14 cellular contexts compared by ENCODE assay signal in the genomic region with DNA sequence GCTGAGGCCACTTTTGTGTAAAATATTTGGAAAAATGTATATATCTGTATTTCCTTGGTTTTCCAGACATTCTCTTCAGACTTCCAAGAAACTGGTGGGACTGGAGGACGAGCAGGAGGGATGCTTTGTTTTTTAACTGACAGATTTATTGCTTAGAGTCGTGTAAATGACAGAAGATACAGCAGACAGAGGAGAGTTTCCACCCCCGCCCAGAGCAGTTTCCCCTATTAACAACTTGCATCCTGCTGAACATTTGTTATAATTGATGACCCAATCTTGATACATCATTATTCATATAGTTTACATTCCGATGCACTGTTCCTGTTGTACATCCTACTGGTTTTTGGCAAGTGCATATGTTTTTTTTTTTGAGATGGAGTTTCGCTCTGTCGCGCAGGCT. TPM values are rescaled to one million over a fixed set of nuclear protein-coding genes. Genes with fewer than 3 reads are reported as not detected.
A peak's percentile ranks its signal among the peaks of the same experiment; 100 is the strongest.
DNase-seq lines count a peak whose midpoint lies in the region; ATAC-seq, FAIRE-seq and TF ChIP-seq lines count a peak whose summit lies in the region.
"Had no signal": no experiment of that assay in that cellular context is flagged by ENCODE, and none has a peak within 500 bp of the region (broad histone marks: within the 10 kb centered on the region; RNA-seq: fewer than 3 reads in every experiment).

No MANE protein-coding gene starts in this region.

- DNase-seq in HFFc6 (peak; percentile 42), mammary epithelial cell (peak; percentile 29), keratinocyte (ENCODE audit: low read depth, low spot score) (no peak), ascending aorta (ENCODE audit: low spot score in 2 of 2) (no peak), Caco-2 (no peak)
- DNase-seq: activated CD4-positive, alpha-beta memory T cell treated with anti-CD3 and anti-CD28 coated beads for 36 hours; activated gamma-delta T cell treated with Interleukin-2 at 50 U/mL for 16 hours; CD4-positive, alpha-beta memory T cell; NCI-H82; stimulated activated CD4-positive, alpha-beta T cell treated with anti-CD3 and anti-CD28 coated beads, Interleukin-4, amount 100 ng/mL, for 4 hours had no signal

- H3K36me3 Mint-ChIP-seq in HFFc6 (ENCODE audit: low read depth) (no peaks in the 10 kb centered on the region; the same call in 1 of the 2 replicates), Caco-2 (ENCODE audit: insufficient read depth, unreplicated experiment) (peaks cover 22% of the 10 kb centered on the region)
- H3K36me3 Mint-ChIP-seq: CD4-positive, alpha-beta memory T cell had no signal

- H3K4me2 ChIP-seq in mammary epithelial cell (ENCODE audit: insufficient read depth, low read depth, low read length) (peak overlapping the region; percentile 25), keratinocyte (ENCODE audit: control insufficient read depth, extremely low read depth, insufficient read depth, low read depth, low read length) (peak overlapping the region; percentile 52), skeletal muscle satellite cell (ENCODE audit: low read length) (peak overlapping the region; percentile 39)

- dilution Hi-C loops in mammary epithelial cell (cut with HindIII; ENCODE audit: low sequenced_read_pairs): no loop called here
- dilution Hi-C loops in keratinocyte (cut with MboI; ENCODE audit: extremely low pct_ligation_motif_present, low sequenced_read_pairs): no loop called here

- H3K36me3 ChIP-seq in mammary epithelial cell (ENCODE audit: insufficient read depth, low read length) (no peaks in the 10 kb centered on the region), keratinocyte (ENCODE audit: control insufficient read depth in 2 of 2, extremely low read depth in 1 of 2, insufficient read depth in 2 of 2, low read length in 2 of 2) (no peaks in the 10 kb centered on the region), skeletal muscle satellite cell (ENCODE audit: insufficient read depth, low read length) (no peaks in the 10 kb centered on the region), ascending aorta (no peaks in the 10 kb centered on the region), Caco-2 (ENCODE audit: control insufficient read depth, insufficient read depth, low read length) (no peaks in the 10 kb centered on the region)

- BruUV-seq in mammary epithelial cell (replicated peaks; lab: Mats Ljungman, UMichigan) (no TSS peak), Caco-2 (replicated peaks; lab: Mats Ljungman, UMichigan) (no TSS peak)

- TF ChIP-seq CTCF in HFFc6 (IDR thresholded peaks at IDR 0.05) (no peak), mammary epithelial cell (conservative IDR thresholded peaks at IDR 0.05 in 1 of 2, IDR thresholded peaks at IDR 0.05 in 1 of 2; ENCODE audit: extremely low read depth in 1 of 2, insufficient read depth in 1 of 2, low read depth in 1 of 2, low read length in 2 of 2) (no peak), keratinocyte (optimal IDR thresholded peaks at IDR 0.05 in 1 of 3, IDR thresholded peaks at IDR 0.05 in 1 of 3, conservative IDR thresholded peaks at IDR 0.05 in 1 of 3; ENCODE audit: extremely low read depth in 1 of 3, insufficient read depth in 2 of 3, low read length in 3 of 3) (no peak), ascending aorta (IDR thresholded peaks at IDR 0.05) (no peak), Caco-2 (IDR thresholded peaks at IDR 0.05; ENCODE audit: insufficient read depth in 1 of 2, low read depth in 1 of 2, low read length in 1 of 2, severe bottlenecking in 1 of 2, unreplicated experiment in 1 of 2) (no peak)

- WGBS in mammary epithelial cell (ENCODE audit: low coverage, missing lambda C conversion rate): 56% methylated on average over 3 of the region's 7 CpGs

- H3K9me3 ChIP-seq in mammary epithelial cell (replicated peaks; ENCODE audit: insufficient read depth, low read length) (no peaks in the 10 kb centered on the region), keratinocyte (ENCODE audit: control insufficient read depth, low read depth, low read length) (no peaks in the 10 kb centered on the region), skeletal muscle satellite cell (replicated peaks; ENCODE audit: low read length) (no peaks in the 10 kb centered on the region), ascending aorta (no peaks in the 10 kb centered on the region), Caco-2 (no peaks in the 10 kb centered on the region)

- H3K4me3 Mint-ChIP-seq in HFFc6: peak overlapping the region; percentile 40
- H3K4me3 Mint-ChIP-seq in Caco-2 (ENCODE audit: unreplicated experiment): no peak overlapping the region
- H3K4me3 Mint-ChIP-seq: activated CD4-positive, alpha-beta memory T cell treated with anti-CD3 and anti-CD28 coated beads for 36 hours; CD4-positive, alpha-beta memory T cell had no signal

- POLR2A ChIA-PET in Caco-2 (lab: Charles Lee): no interaction called here

- H3K27me3 Mint-ChIP-seq in HFFc6 (ENCODE audit: insufficient read depth) (peaks cover 2% of the 10 kb centered on the region), Caco-2 (ENCODE audit: insufficient read depth, unreplicated experiment) (no peaks in the 10 kb centered on the region)

- in situ Hi-C loops in mammary epithelial cell (cut with MboI; ENCODE audit: low sequenced_read_pairs in 2 of 2): no loop called here

- peak overlapping the region; percentile 25 for H2AFZ ChIP-seq in mammary epithelial cell (ENCODE audit: low read depth, low read length)
- H2AFZ ChIP-seq in keratinocyte (ENCODE audit: control insufficient read depth, low read length): no peak overlapping the region

- no peaks in the 10 kb centered on the region for H3K9me1 ChIP-seq in keratinocyte (ENCODE audit: control insufficient read depth, extremely low read depth, insufficient read depth, low read length)

- H3K79me2 ChIP-seq in mammary epithelial cell (ENCODE audit: insufficient read depth, low read length): no peaks in the 10 kb centered on the region
- H3K79me2 ChIP-seq in keratinocyte (ENCODE audit: control insufficient read depth, insufficient read depth, low read length): no peaks in the 10 kb centered on the region

- H4K20me1 ChIP-seq in mammary epithelial cell (ENCODE audit: insufficient read depth, low read length) (no peaks in the 10 kb centered on the region), keratinocyte (ENCODE audit: control insufficient read depth, extremely low read depth, insufficient read depth, low read length) (no peaks in the 10 kb centered on the region)

- H3K4me1 ChIP-seq in mammary epithelial cell (ENCODE audit: insufficient read depth, low read length) (peaks cover 25% of the 10 kb centered on the region), keratinocyte (ENCODE audit: control insufficient read depth, extremely low read depth, insufficient read depth, low read length) (peaks cover 30% of the 10 kb centered on the region), skeletal muscle satellite cell (ENCODE audit: control insufficient read depth, insufficient read depth, low read length) (peaks cover 29% of the 10 kb centered on the region), ascending aorta (no peaks in the 10 kb centered on the region), Caco-2 (peaks cover 41% of the 10 kb centered on the region)

- H3K27ac ChIP-seq in mammary epithelial cell (ENCODE audit: insufficient read depth, low read depth, low read length) (peak overlapping the region; percentile 19), keratinocyte (ENCODE audit: control insufficient read depth, insufficient read depth, low read length) (peak overlapping the region; percentile 37), ascending aorta (peak overlapping the region in 1 of 2 donors; percentile 33)

- FAIRE-seq in keratinocyte (lab: Jason Lieb, UNC): peak; percentile 67

- H3K27me3 ChIP-seq in mammary epithelial cell (ENCODE audit: insufficient read depth, low read length) (no peaks in the 10 kb centered on the region), keratinocyte (ENCODE audit: control insufficient read depth, extremely low read depth, insufficient read depth, low read length) (no peaks in the 10 kb centered on the region), skeletal muscle satellite cell (ENCODE audit: control insufficient read depth, insufficient read depth, low read length) (no peaks in the 10 kb centered on the region), ascending aorta (no peaks in the 10 kb centered on the region), Caco-2 (replicated peaks; ENCODE audit: control insufficient read depth, insufficient read depth, low read length) (no peaks in the 10 kb centered on the region)

- CTCF ChIA-PET in mammary epithelial cell (lab: Charles Lee; ENCODE audit: low non-redundant PET) (no interaction called here), Caco-2 (lab: Charles Lee) (no interaction called here)

- intact Hi-C loops in mammary epithelial cell (cut with micrococcal nuclease) (no loop called here), ascending aorta (cut with DNase I) (no loop called here), Caco-2 (cut with micrococcal nuclease; ENCODE audit: unreplicated experiment) (no loop called here)

- H3K4me3 ChIP-seq in mammary epithelial cell (replicated peaks in 1 of 3; ENCODE audit: insufficient read depth in 1 of 3, low read depth in 2 of 3, low read length in 3 of 3): no peak overlapping the region
- H3K4me3 ChIP-seq in keratinocyte (ENCODE audit: control insufficient read depth in 2 of 3, extremely low read depth in 1 of 3, insufficient read depth in 2 of 3, low read depth in 1 of 3, low read length in 3 of 3): no peak overlapping the region
- no peak overlapping the region for H3K4me3 ChIP-seq in skeletal muscle satellite cell (ENCODE audit: low read length)
- no peak overlapping the region for H3K4me3 ChIP-seq in ascending aorta
- H3K4me3 ChIP-seq in Caco-2 (ENCODE audit: low read depth, low read length): no peak overlapping the region

- peak overlapping the region; percentile 76 for H3K27ac Mint-ChIP-seq in HFFc6
- no peak overlapping the region for H3K27ac Mint-ChIP-seq in Caco-2 (ENCODE audit: unreplicated experiment)
- H3K27ac Mint-ChIP-seq: activated CD4-positive, alpha-beta memory T cell treated with anti-CD3 and anti-CD28 coated beads for 36 hours; CD4-positive, alpha-beta memory T cell had no signal

- H3K4me1 Mint-ChIP-seq in HFFc6 (ENCODE audit: low read depth) (peaks cover 35% of the 10 kb centered on the region), Caco-2 (ENCODE audit: low read depth, unreplicated experiment) (peaks cover 42% of the 10 kb centered on the region)

- H3K9ac ChIP-seq in mammary epithelial cell (ENCODE audit: insufficient read depth, low read length): no peak overlapping the region
- H3K9ac ChIP-seq in keratinocyte (ENCODE audit: control insufficient read depth, extremely low read depth, insufficient read depth, low read length): peak overlapping the region; percentile 18
- H3K9ac ChIP-seq in skeletal muscle satellite cell (ENCODE audit: low read depth, low read length): peak overlapping the region; percentile 55

- ATAC-seq in HG02852 (IDR thresholded peaks at IDR 0.05; ENCODE audit: unreplicated experiment) (no peak), HG03159 (IDR thresholded peaks at IDR 0.05; ENCODE audit: unreplicated experiment) (no peak)

- H3K9me3 Mint-ChIP-seq in HFFc6: no peaks in the 10 kb centered on the region
- H3K9me3 Mint-ChIP-seq in Caco-2 (ENCODE audit: unreplicated experiment): no peaks in the 10 kb centered on the region
- H3K9me3 Mint-ChIP-seq: activated CD4-positive, alpha-beta memory T cell treated with anti-CD3 and anti-CD28 coated beads for 36 hours had no signal

RNA-seq across cellular contexts. Expression of gene DOCK6, which starts 7.1 kb away (rescaled TPM):
- 10 to 100 TPM; 20.7 to 32.2 (median 22.9) TPM for total RNA-seq in HFFc6 (2021; fragmentation: NEBNext Ultra II Directional; extraction: Animal tissue kit (Norgen Biotek cat#: 25700))
- total RNA-seq in mammary epithelial cell (10 to 100 TPM; 22.0 to 53.6 TPM), ascending aorta (140 TPM), Caco-2 (2022) (84.1 and 94.3 TPM in 2 replicates)
- polyA plus RNA-seq in mammary epithelial cell (13.5 TPM), keratinocyte (9.1 to 14.1 TPM (median 13.3 TPM) in 3 replicates)
- polyA minus RNA-seq in mammary epithelial cell (31.1 TPM), keratinocyte (19.9 to 51.8 TPM (median 25.6 TPM) in 3 replicates)
- polyA plus RNA-seq in keratinocyte (2011; ENCODE audit: low read depth): 66.5 TPM
- 8.7 and 17.7 TPM in 2 replicates for polyA plus RNA-seq in keratinocyte (2011; cell fraction: cytosol; rRNA removed)
- polyA plus RNA-seq in keratinocyte (2011; cell fraction: nucleus; rRNA removed): 53.1 and 79.0 TPM in 2 replicates
- polyA plus RNA-seq in keratinocyte (2012; ENCODE audit: low replicate concordance): 25.4 and 50.6 TPM in 2 replicates
- polyA minus RNA-seq in keratinocyte (2011; cell fraction: cytosol; rRNA and poly(A)+ RNA removed): 42.6 TPM
- polyA minus RNA-seq in keratinocyte (2011; cell fraction: nucleus; rRNA and poly(A)+ RNA removed): 35.0 and 36.8 TPM in 2 replicates
- total RNA-seq in skeletal muscle satellite cell (2012; rRNA removed): 13.4 and 13.5 TPM in 2 replicates
- polyA plus RNA-seq: CD4-positive, alpha-beta memory T cell had no signal

RNA-seq across cellular contexts. Expression of gene TSPAN16, which starts 26.6 kb away (rescaled TPM):
- total RNA-seq in HFFc6 (2021; fragmentation: NEBNext Ultra II Directional; extraction: Animal tissue kit (Norgen Biotek cat#: 25700)): not detected
- total RNA-seq in mammary epithelial cell: not detected
- polyA plus RNA-seq in mammary epithelial cell: not detected
- polyA minus RNA-seq in mammary epithelial cell: not detected
- polyA plus RNA-seq in keratinocyte: not detected in 3 replicates
- not detected for polyA plus RNA-seq in keratinocyte (2011; ENCODE audit: low read depth)
- not detected in 2 replicates for polyA plus RNA-seq in keratinocyte (2011; cell fraction: cytosol; rRNA removed)
- polyA plus RNA-seq in keratinocyte (2011; cell fraction: nucleus; rRNA removed): not detected in 2 replicates
- not detected in 2 replicates for polyA plus RNA-seq in keratinocyte (2012; ENCODE audit: low replicate concordance)
- polyA minus RNA-seq in keratinocyte: not detected in 3 replicates
- not detected for polyA minus RNA-seq in keratinocyte (2011; cell fraction: cytosol; rRNA and poly(A)+ RNA removed)
- not detected in 2 replicates for polyA minus RNA-seq in keratinocyte (2011; cell fraction: nucleus; rRNA and poly(A)+ RNA removed)
- not detected in 2 replicates for total RNA-seq in skeletal muscle satellite cell (2012; rRNA removed)
- not detected for total RNA-seq in ascending aorta
- not detected in 2 replicates for total RNA-seq in Caco-2 (2022)
- total RNA-seq: activated CD4-positive, alpha-beta memory T cell treated with anti-CD3 and anti-CD28 coated beads for 36 hours; CD4-positive, alpha-beta memory T cell; subcutaneous adipose tissue had no signal
- polyA plus RNA-seq: CD4-positive, alpha-beta memory T cell had no signal

RNA-seq across cellular contexts. Expression of gene ANGPTL8, which starts 30.0 kb away (rescaled TPM):
- not detected for total RNA-seq in HFFc6 (2021; fragmentation: NEBNext Ultra II Directional; extraction: Animal tissue kit (Norgen Biotek cat#: 25700))
- total RNA-seq in mammary epithelial cell (not detected), ascending aorta (not detected), Caco-2 (2022) (not detected in 2 replicates)
- polyA plus RNA-seq in mammary epithelial cell (not detected), keratinocyte (0.18 TPM in 1 of 3 replicates, not detected in the others)
- polyA minus RNA-seq in mammary epithelial cell (not detected), keratinocyte (not detected in 3 replicates)
- not detected for polyA plus RNA-seq in keratinocyte (2011; ENCODE audit: low read depth)
- polyA plus RNA-seq in keratinocyte (2011; cell fraction: cytosol; rRNA removed): not detected in 2 replicates
- not detected in 2 replicates for polyA plus RNA-seq in keratinocyte (2011; cell fraction: nucleus; rRNA removed)
- polyA plus RNA-seq in keratinocyte (2012; ENCODE audit: low replicate concordance): not detected in 2 replicates
- not detected for polyA minus RNA-seq in keratinocyte (2011; cell fraction: cytosol; rRNA and poly(A)+ RNA removed)
- not detected in 2 replicates for polyA minus RNA-seq in keratinocyte (2011; cell fraction: nucleus; rRNA and poly(A)+ RNA removed)
- total RNA-seq in skeletal muscle satellite cell (2012; rRNA removed): not detected in 2 replicates
- total RNA-seq: activated CD4-positive, alpha-beta memory T cell treated with anti-CD3 and anti-CD28 coated beads for 36 hours; CD4-positive, alpha-beta memory T cell had no signal
- polyA plus RNA-seq: CD4-positive, alpha-beta memory T cell had no signal

Comparison
In these comparisons a context has a peak if more than half of its experiments do, and no peak if none do; other contexts are left out.
1. DNase-seq: peak in HFFc6 (single experiment) and mammary epithelial cell (single experiment); none in keratinocyte (single experiment), ascending aorta (0 of 2) and Caco-2 (0 of 2).
2. Peak in every context shown above with its lines, with median percentiles within 50 percentile points of each other: H3K4me2 ChIP-seq.